In the genomic region with DNA sequence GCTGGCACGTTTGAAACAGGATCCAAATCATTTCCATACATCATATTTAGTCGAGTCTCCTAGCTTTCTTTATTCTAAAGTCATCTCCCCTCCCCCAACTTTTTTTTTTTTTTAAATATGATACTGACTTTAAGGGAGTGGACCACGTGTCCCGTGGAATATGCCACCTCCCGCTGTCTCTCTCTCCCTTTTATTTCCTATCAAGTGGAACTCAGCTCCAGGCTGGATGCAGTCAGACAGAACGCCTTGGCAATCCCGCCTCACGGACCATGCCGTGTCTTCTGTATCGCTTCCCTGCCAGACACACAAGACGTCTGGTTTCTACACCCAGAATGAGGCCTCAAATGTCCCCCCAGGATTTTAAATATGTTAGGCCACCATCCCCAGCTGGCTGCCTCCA, we compare ENCODE assay signal across 16 cellular contexts. TPM values are rescaled to one million over a fixed set of nuclear protein-coding genes. Genes with fewer than 3 reads are reported as not detected.
DNase-seq lines count a peak whose midpoint lies in the region; ATAC-seq and TF ChIP-seq lines count a peak whose summit lies in the region.
"Had no signal": no experiment of that assay in that cellular context is flagged by ENCODE, and none has a peak within 500 bp of the region (broad histone marks: within the 10 kb centered on the region; RNA-seq: fewer than 3 reads in every experiment).

No MANE protein-coding gene starts in this region.

- no peak overlapping the region for H4K91ac ChIP-seq in H9 (ENCODE audit: insufficient read length, low read depth, low read length)

- H2AFZ ChIP-seq in H9 (ENCODE audit: low read length) (no peak overlapping the region), smooth muscle cell (ENCODE audit: low read depth) (no peak overlapping the region)

- no peaks in the 10 kb centered on the region for H3K36me3 ChIP-seq in smooth muscle cell (ENCODE audit: low read depth)

- no peaks in the 10 kb centered on the region for H3K9me3 Mint-ChIP-seq in H9
- H3K9me3 Mint-ChIP-seq in WTC11, result 0 out of 2 replicates have a peak, but pooled peaks cover 3% of the 10 kb centered on the region
- H3K9me3 Mint-ChIP-seq in nephron, result no peaks in the 10 kb centered on the region
- no peaks in the 10 kb centered on the region for H3K9me3 Mint-ChIP-seq in stimulated activated naive B cell treated with anti-CD40 and anti-IgM and Interleukin-4, amounts not matched to agents 10 μg/mL and 1 μg/mL and 100 μg/mL, for 72 hours
- H3K9me3 Mint-ChIP-seq: HFFc6 had no signal

- WGBS in H9 (ENCODE audit: extremely low coverage, insufficient read length, low lambda C conversion rate), result no CpG with 5 or more reads among the region's 11 CpGs
- 90% methylated on average over 11 of the region's 11 CpGs for WGBS in smooth muscle cell (ENCODE audit: low lambda C conversion rate)

- H3K27me3 Mint-ChIP-seq in H9 (ENCODE audit: low read depth), result no peaks in the 10 kb centered on the region
- H3K27me3 Mint-ChIP-seq in WTC11 (ENCODE audit: low read depth), result no peaks in the 10 kb centered on the region
- H3K27me3 Mint-ChIP-seq in nephron (ENCODE audit: low read depth), result no peaks in the 10 kb centered on the region
- H3K27me3 Mint-ChIP-seq in stimulated activated naive B cell treated with anti-CD40 and anti-IgM and Interleukin-4, amounts not matched to agents 10 μg/mL and 1 μg/mL and 100 μg/mL, for 72 hours, result no peaks in the 10 kb centered on the region
- H3K27me3 Mint-ChIP-seq: B cell; CD4-positive, alpha-beta memory T cell had no signal

- no peak overlapping the region for H2AK5ac ChIP-seq in H9 (ENCODE audit: insufficient read length, low read length)

- no peak overlapping the region for H2BK15ac ChIP-seq in H9 (ENCODE audit: low read depth, low read length)

- H3K27ac Mint-ChIP-seq in H9, result peak overlapping the region; percentile 17 to 72 (median 56); a peak in 4 of 7 replicates
- peak overlapping the region; percentile 33; the same call in 1 of the 2 replicates for H3K27ac Mint-ChIP-seq in WTC11
- peak overlapping the region; percentile 80 to 93 (median 91) for H3K27ac Mint-ChIP-seq in nephron
- peak overlapping the region; percentile 48 for H3K27ac Mint-ChIP-seq in stimulated activated naive B cell treated with anti-CD40 and anti-IgM and Interleukin-4, amounts not matched to agents 10 μg/mL and 1 μg/mL and 100 μg/mL, for 72 hours
- H3K27ac Mint-ChIP-seq: B cell; CD4-positive, alpha-beta memory T cell; HFFc6 had no signal

- H3K9ac ChIP-seq in H9 (ENCODE audit: extremely low read depth, insufficient read length, low read length) (no peak overlapping the region), smooth muscle cell (ENCODE audit: low read depth) (no peak overlapping the region)

- POLR2A ChIA-PET in WTC11 (lab: Charles Lee), result no interaction called here

- H3K4me2 ChIP-seq in H9 (ENCODE audit: insufficient read depth, insufficient read length, low read length), result no peak overlapping the region
- H3K4me2 ChIP-seq in smooth muscle cell, result no peak overlapping the region

- H3K56ac ChIP-seq in H9 (ENCODE audit: insufficient read length, low read depth, low read length), result no peak overlapping the region

- H3F3A ChIP-seq in smooth muscle cell (ENCODE audit: low read depth), result no peaks in the 10 kb centered on the region

- no peak overlapping the region for H2BK120ac ChIP-seq in H9 (ENCODE audit: low read depth, low read length, poor library complexity, severe bottlenecking)

- TF ChIP-seq CTCF in H9 (conservative IDR thresholded peaks at IDR 0.05) (no peak), WTC11 (IDR thresholded peaks at IDR 0.05) (no peak), nephron (IDR thresholded peaks at IDR 0.05; ENCODE audit: unreplicated experiment in 3 of 3) (no peak), smooth muscle cell (IDR thresholded peaks at IDR 0.05; ENCODE audit: borderline replicate concordance, insufficient read depth, poor library complexity, severe bottlenecking) (no peak)

- no peaks in the 10 kb centered on the region for H3K79me1 ChIP-seq in H9 (ENCODE audit: insufficient read depth, low read depth, low read length, poor library complexity, severe bottlenecking)

- CTCF ChIA-PET in WTC11 (lab: Charles Lee), result no interaction called here

- no peaks in the 10 kb centered on the region for H3K79me2 ChIP-seq in H9 (ENCODE audit: insufficient read depth, low read length)
- H3K79me2 ChIP-seq in smooth muscle cell (ENCODE audit: low read depth), result no peaks in the 10 kb centered on the region

- H3K9me3 ChIP-seq in H9 (ENCODE audit: control insufficient read depth, low read depth, low read length) (no peaks in the 10 kb centered on the region), smooth muscle cell (replicated peaks; ENCODE audit: low read depth) (no peaks in the 10 kb centered on the region)

- no peak overlapping the region for H3K4me3 Mint-ChIP-seq in H9
- no peak overlapping the region for H3K4me3 Mint-ChIP-seq in WTC11
- H3K4me3 Mint-ChIP-seq in nephron, result peak overlapping the region in 1 of 3 experiments; percentile 16
- no peak overlapping the region for H3K4me3 Mint-ChIP-seq in stimulated activated naive B cell treated with anti-CD40 and anti-IgM and Interleukin-4, amounts not matched to agents 10 μg/mL and 1 μg/mL and 100 μg/mL, for 72 hours
- H3K4me3 Mint-ChIP-seq: B cell, HFFc6 had no signal

- H3K36me3 Mint-ChIP-seq in H9 (ENCODE audit: insufficient read depth in 1 of 3, low read depth in 3 of 3) (peaks cover 13 to 65% (median 51%) of the 10 kb centered on the region in 3 experiments; a peak in 6 of 7 replicates), WTC11 (peaks cover 49% of the 10 kb centered on the region), nephron (ENCODE audit: low read depth) (peaks cover 45% of the 10 kb centered on the region)
- peaks cover 43 to 46% of the 10 kb centered on the region in 2 donors for H3K36me3 Mint-ChIP-seq in stimulated activated naive B cell treated with anti-CD40 and anti-IgM and Interleukin-4, amounts not matched to agents 10 μg/mL and 1 μg/mL and 100 μg/mL, for 72 hours

- no peak for ATAC-seq in WTC11
- no peak for ATAC-seq in stimulated activated naive B cell treated with anti-CD40 and anti-IgM and Interleukin-4, amounts not matched to agents 10 μg/mL and 1 μg/mL and 100 μg/mL, for 72 hours (replicated peaks)
- no peak for ATAC-seq in HG03039 (IDR thresholded peaks at IDR 0.05; ENCODE audit: unreplicated experiment)

- no peak overlapping the region for H2BK5ac ChIP-seq in H9 (ENCODE audit: insufficient read length, low read length)

- H4K5ac ChIP-seq in H9 (ENCODE audit: insufficient read length, low read depth, low read length), result no peak overlapping the region

- H3K4me3 ChIP-seq in smooth muscle cell, result no peak overlapping the region

- H3K14ac ChIP-seq in H9 (ENCODE audit: insufficient read depth, low read length), result no peak overlapping the region

- H3K27me3 ChIP-seq in H9 (ENCODE audit: insufficient read depth, low read length), result no peaks in the 10 kb centered on the region
- H3K27me3 ChIP-seq in smooth muscle cell (ENCODE audit: low read depth), result no peaks in the 10 kb centered on the region

- H3K4me1 Mint-ChIP-seq in H9 (peaks cover 0 to 4% of the 10 kb centered on the region in 2 experiments; a peak in 1 of 4 replicates), WTC11 (no peaks in the 10 kb centered on the region), nephron (peaks cover 12% of the 10 kb centered on the region)
- peaks cover 4 to 6% of the 10 kb centered on the region in 2 donors for H3K4me1 Mint-ChIP-seq in stimulated activated naive B cell treated with anti-CD40 and anti-IgM and Interleukin-4, amounts not matched to agents 10 μg/mL and 1 μg/mL and 100 μg/mL, for 72 hours
- H3K4me1 Mint-ChIP-seq: B cell; CD4-positive, alpha-beta memory T cell had no signal

- no peak overlapping the region for H3K23ac ChIP-seq in H9 (ENCODE audit: insufficient read length, low read depth, low read length)

- H3K27ac ChIP-seq in H9 (ENCODE audit: insufficient read length, low read depth, low read length), result no peak overlapping the region
- no peak overlapping the region for H3K27ac ChIP-seq in smooth muscle cell (ENCODE audit: low read depth)
- H3K27ac ChIP-seq: C4-2B, HL-60 had no signal

- H4K20me1 ChIP-seq in H9 (ENCODE audit: control insufficient read depth, insufficient read depth, insufficient read length), result no peaks in the 10 kb centered on the region
- no peaks in the 10 kb centered on the region for H4K20me1 ChIP-seq in smooth muscle cell (ENCODE audit: low read depth)

- H2BK12ac ChIP-seq in H9 (ENCODE audit: insufficient read length, low read depth, low read length), result no peak overlapping the region

- H3T11ph ChIP-seq in H9 (ENCODE audit: low read length), result no peak overlapping the region

- no peaks in the 10 kb centered on the region for H3K23me2 ChIP-seq in H9 (ENCODE audit: insufficient read length, low read depth, low read length, poor library complexity, severe bottlenecking)

- no peak overlapping the region for H4K8ac ChIP-seq in H9 (replicated peaks; ENCODE audit: insufficient read length, low read depth, low read length)

- no peak overlapping the region for H3K4ac ChIP-seq in H9 (ENCODE audit: low read depth, low read length)

- no peak overlapping the region for H3K18ac ChIP-seq in H9 (ENCODE audit: insufficient read length, low read depth, low read length)

- no peak for DNase-seq in H9
- no peak for DNase-seq in WTC11 (ENCODE audit: low spot score)
- DNase-seq in stimulated activated naive B cell treated with anti-CD40 and anti-IgM and Interleukin-4, amounts not matched to agents 10 μg/mL and 1 μg/mL and 100 μg/mL, for 72 hours, result no peak
- no peak for DNase-seq in mesenteric fat pad (ENCODE audit: low spot score)
- no peak for DNase-seq in smooth muscle cell (lab: John Stamatoyannopoulos, UW; ENCODE audit: unreplicated experiment)
- DNase-seq: CD4-positive, alpha-beta memory T cell; DMS153; DMS79 treated with DMSO at 0.1 percent for 48 hours; EL; HCEC 1CT; HFFc6 had no signal

- no peak overlapping the region for H2BK20ac ChIP-seq in H9 (ENCODE audit: low read depth, low read length, poor library complexity, severe bottlenecking)

- H3K4me1 ChIP-seq in H9 (ENCODE audit: insufficient read depth, low read length), result no peaks in the 10 kb centered on the region
- H3K4me1 ChIP-seq in smooth muscle cell (ENCODE audit: low read depth), result no peaks in the 10 kb centered on the region

TF ChIP-seq in WTC11, 78 proteins besides CTCF, POLR2A, EP300 and RAD21:
- TF ChIP-seq TCF7 (CRISPR knock-in tag; IDR thresholded peaks at IDR 0.05; ENCODE audit: low read depth), result no peak

RNA-seq across cellular contexts. Expression of a gene that starts 21.2 kb away (rescaled TPM):
- total RNA-seq in H9 (2021) (17.8 and 18.2 TPM in 2 replicates), WTC11 (2021) (14.6 to 19.7 TPM (median 15.8 TPM) in 3 replicates), mesenteric fat pad (3.2 TPM), smooth muscle cell (2.7 and 4.3 TPM in 2 replicates)
- polyA plus RNA-seq in smooth muscle cell, result 3.0 and 5.7 TPM in 2 replicates

RNA-seq across cellular contexts. Expression of a gene that starts 35.6 kb away (rescaled TPM):
- total RNA-seq in H9 (2021) (28.6 and 32.4 TPM in 2 replicates), WTC11 (2021) (40.5 to 49.4 TPM (median 44.4 TPM) in 3 replicates), mesenteric fat pad (68.4 TPM), smooth muscle cell (7.6 and 11.8 TPM in 2 replicates)
- 15.3 and 24.7 TPM in 2 replicates for polyA plus RNA-seq in smooth muscle cell

Comparison
In these comparisons a context has a peak if more than half of its experiments do, and no peak if none do; other contexts are left out.
1. H3K27ac Mint-ChIP-seq: peak in every context shown above with its lines; median percentile 91 in nephron; 56 in H9; 48 in stimulated activated naive B cell treated with anti-CD40 and anti-IgM and Interleukin-4, amounts not matched to agents 10 μg/mL and 1 μg/mL and 100 μg/mL, for 72 hours; 33 in WTC11.